ENCODE assay signal across 20 cellular contexts in genomic region chr15:89217031-89217430, GRCh38. TPM values are rescaled to one million over a fixed set of nuclear protein-coding genes. Genes with fewer than 3 reads are reported as not detected.
DNase-seq lines count a peak whose midpoint lies in the region; ATAC-seq lines count a peak whose summit lies in the region.
"Had no signal": no experiment of that assay in that cellular context is flagged by ENCODE, and none has a peak within 500 bp of the region (broad histone marks: within the 10 kb centered on the region; RNA-seq: fewer than 3 reads in every experiment).

No MANE protein-coding gene starts in this region.

- DNase-seq in D341Med (ENCODE audit: low spot score) (peak; percentile 10), iPS-NIHi7 (ENCODE audit: extremely low spot score) (peak; percentile 4), T1000 (lab: John Stamatoyannopoulos, UW) (no peak)
- DNase-seq: 8988T; ACHN; BE2C; C1 segment of cervical spinal cord; CD4-positive, alpha-beta memory T cell; CD4-positive, CD25-positive, alpha-beta regulatory T cell; CD8-positive, alpha-beta memory T cell; COR-L47; DMS79 treated with DMSO at 0.1 percent for 48 hours; GF-D8 had no signal

- H3K27ac ChIP-seq in angular gyrus (ENCODE audit: low read depth, low read length) (peak overlapping the region; percentile 2), temporal lobe (ENCODE audit: low read depth, low read length) (peak overlapping the region; percentile 13)
- H3K27ac ChIP-seq: BLaER1 had no signal

- ATAC-seq in HG03565 (IDR thresholded peaks at IDR 0.05; ENCODE audit: unreplicated experiment) (no peak), HG03039 (IDR thresholded peaks at IDR 0.05; ENCODE audit: unreplicated experiment) (no peak), GM19351 (IDR thresholded peaks at IDR 0.05; ENCODE audit: unreplicated experiment) (no peak)

RNA-seq across cellular contexts. Expression of gene RLBP1, which starts 4.3 kb away (rescaled TPM):
- 0.98 TPM for total RNA-seq in temporal lobe
- total RNA-seq: A673; CD4-positive, alpha-beta memory T cell; CD4-positive, CD25-positive, alpha-beta regulatory T cell; CD8-positive, alpha-beta memory T cell had no signal

RNA-seq across cellular contexts. Expression of gene FANCI, which starts 26.7 kb away (rescaled TPM):
- total RNA-seq in temporal lobe, result 8.4 TPM
